16 cellular contexts compared by ENCODE assay signal in the genomic region with DNA sequence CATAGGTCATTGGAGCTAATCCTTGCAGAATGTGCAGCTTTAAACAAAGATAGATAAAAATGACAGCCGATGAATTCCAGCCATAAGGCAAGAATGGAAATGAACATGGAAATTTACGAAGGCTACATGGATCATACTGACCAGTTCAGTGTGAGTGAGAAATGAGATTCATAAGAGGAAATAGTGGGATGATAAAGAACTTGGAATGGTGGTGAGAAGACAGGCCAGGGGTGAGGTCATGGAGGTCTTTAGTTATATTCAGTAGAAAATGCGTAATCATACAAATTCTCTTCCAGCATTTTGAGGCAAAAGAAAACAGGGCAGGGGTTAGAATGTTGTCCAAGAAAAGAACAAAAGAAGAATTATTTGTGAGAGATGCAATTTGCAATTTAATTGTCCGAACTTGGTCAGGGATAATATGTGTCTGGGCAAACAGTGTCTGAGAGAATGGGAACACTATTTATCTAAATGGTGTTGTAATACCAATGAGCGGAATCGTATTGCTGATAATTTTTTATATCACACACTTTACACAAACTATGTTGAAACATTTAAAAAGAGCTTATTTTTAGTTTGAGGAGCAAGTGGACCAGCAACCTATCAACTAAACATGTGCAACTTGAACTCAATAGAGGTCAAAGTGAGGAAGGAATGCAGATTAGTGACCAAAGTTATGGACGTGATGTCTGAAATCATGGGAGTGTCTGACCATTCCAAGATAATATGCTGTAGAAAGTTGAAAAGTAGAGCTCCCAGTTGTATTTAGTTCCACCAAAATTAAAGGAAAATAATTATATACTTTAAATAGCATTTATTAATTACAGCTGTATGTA.
"Had no signal": no experiment of that assay in that cellular context is flagged by ENCODE, and none has a peak within 500 bp of the region (broad histone marks: within the 10 kb centered on the region; RNA-seq: fewer than 3 reads in every experiment).

No MANE protein-coding gene starts in this region.

- DNase-seq: activated CD4-positive, alpha-beta memory T cell treated with anti-CD3 and anti-CD28 coated beads, Interleukin-2, amount 10 ng/mL, durations not matched to agents 7 days and 5 days; activated CD4-positive, alpha-beta T cell treated with anti-CD3 and anti-CD28 coated beads for 36 hours; activated CD8-positive, alpha-beta memory T cell treated with anti-CD3 and anti-CD28 coated beads, Interleukin-2, amount 50 U/mL, for 4 hours; activated naive CD4-positive, alpha-beta T cell treated with anti-CD3 and anti-CD28 coated beads for 36 hours; activated T-cell treated with anti-CD3 and anti-CD28 coated beads, Interleukin-2, amount 50 U/mL, for 72 hours; dermis blood vessel endothelial cell; spleen; stimulated activated CD4-positive, alpha-beta T cell treated with anti-CD3 and anti-CD28 coated beads, Interleukin-1b, Interleukin-23, amount 100 ng/mL, for 48 hours; stimulated activated naive B cell treated with anti-CD40 and anti-IgM and Interleukin-4, amounts not matched to agents 10 μg/mL and 1 μg/mL and 100 μg/mL, for 72 hours; T-helper 9 cell; upper lobe of left lung; WERI-Rb-1 had no signal

- ATAC-seq: activated CD4-positive, alpha-beta T cell treated with anti-CD3 and anti-CD28 coated beads for 36 hours; activated T-cell treated with anti-CD3 and anti-CD28 coated beads, Interleukin-2, amount 50 U/mL, for 72 hours; natural killer cell treated with Interleukin-12 subunit alpha and Interleukin-12 subunit beta and Interleukin-15 and Interleukin-18, amount 100 ng/mL, for 72 hours; sciatic nerve; stimulated activated naive B cell treated with anti-CD40 and anti-IgM and Interleukin-4, amounts not matched to agents 10 μg/mL and 1 μg/mL and 100 μg/mL, for 72 hours had no signal

- FAIRE-seq: endometrium, keratinocyte had no signal
